Comparison of ENCODE assay signal across 19 cellular contexts in the genomic region with DNA sequence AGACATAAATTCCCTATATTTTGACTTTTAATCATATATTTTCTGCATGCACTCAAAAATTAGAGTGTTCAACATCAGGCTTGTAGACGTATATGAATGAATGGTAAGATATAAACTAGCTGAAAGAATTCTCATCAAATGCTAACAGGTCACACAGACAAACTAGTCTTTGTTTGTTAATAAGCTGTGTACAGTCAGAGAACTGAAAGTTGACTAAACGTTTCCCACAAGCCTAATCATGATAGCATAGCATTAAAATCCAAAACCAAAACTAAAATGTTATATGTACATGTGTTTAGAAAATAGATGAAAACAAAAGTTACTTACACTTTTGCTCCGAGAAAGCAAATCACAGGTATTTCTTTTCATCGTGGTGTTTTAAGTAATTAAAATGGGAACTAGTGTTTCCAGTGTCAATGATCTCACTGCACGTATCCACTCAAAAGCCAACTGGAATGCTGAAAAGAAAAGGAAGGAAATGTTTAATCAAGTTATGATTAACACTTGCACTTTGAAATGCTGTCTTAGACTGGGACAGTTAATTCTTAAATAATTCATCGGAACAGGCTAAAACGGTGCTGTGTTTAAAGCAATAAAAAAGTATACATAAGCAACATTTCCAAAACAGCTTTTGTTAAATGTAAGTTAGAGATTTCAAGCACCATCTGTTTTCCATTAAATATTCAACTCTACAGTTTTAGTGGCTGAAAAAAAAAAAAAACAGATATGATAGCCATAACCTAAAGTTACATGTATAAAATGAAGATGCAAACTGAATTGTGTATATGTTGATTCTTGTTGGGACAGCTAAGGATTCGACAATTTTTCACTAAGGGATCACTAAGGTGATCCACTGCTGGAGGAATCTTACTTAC.
DNase-seq lines count a peak whose midpoint lies in the region; ATAC-seq, FAIRE-seq and TF ChIP-seq lines count a peak whose summit lies in the region.
"Had no signal": no experiment of that assay in that cellular context is flagged by ENCODE, and none has a peak within 500 bp of the region (broad histone marks: within the 10 kb centered on the region; RNA-seq: fewer than 3 reads in every experiment).

No MANE protein-coding gene starts in this region.

- intact Hi-C loops in GM12878 (cut with micrococcal nuclease; ENCODE audit: unreplicated experiment) = no loop called here
- intact Hi-C loops in lower lobe of right lung (cut with DNase I) = no loop called here
- intact Hi-C loops in adrenal gland (cut with DNase I) = no loop called here

- no peak overlapping the region for H3K9ac ChIP-seq in GM12878 (ENCODE audit: control insufficient read depth, insufficient read depth, low read length)

- SMC1A ChIA-PET in GM12878 (lab: Charles Lee; ENCODE audit: uncharacterized antibody, unreplicated experiment) = interaction anchor here (0.9 kb wide), 1 partner anchor 71 kb away, joined by 3 read pairs; no protein-coding TSS in a partner anchor

- peak in 1 of 2 experiments; percentile 22; a peak in 1 of 4 replicates for TF ChIP-seq EP300 in GM12878 (IDR thresholded peaks at IDR 0.05; ENCODE audit: borderline replicate concordance in 1 of 2, control insufficient read depth in 1 of 2, low read depth in 2 of 2, low read length in 2 of 2)

- TF ChIP-seq CTCF in GM12878 (IDR thresholded peaks at IDR 0.05 in 2 of 3, conservative IDR thresholded peaks at IDR 0.05 in 1 of 3; ENCODE audit: control insufficient read depth in 2 of 3, extremely low read depth in 1 of 3, insufficient read depth in 1 of 3, low read depth in 3 of 3, low read length in 3 of 3) = no peak
- no peak for TF ChIP-seq CTCF in lower lobe of right lung (IDR thresholded peaks at IDR 0.05)
- TF ChIP-seq CTCF in brain microvascular endothelial cell (IDR thresholded peaks at IDR 0.05; ENCODE audit: low read depth, low read length, missing control alignments) = no peak
- TF ChIP-seq CTCF in adrenal gland (IDR thresholded peaks at IDR 0.05) = no peak

- H3K36me3 ChIP-seq in GM12878 (ENCODE audit: control insufficient read depth in 2 of 2, insufficient read depth in 2 of 2, low read length in 1 of 2) (no peaks in the 10 kb centered on the region), lower lobe of right lung (no peaks in the 10 kb centered on the region), brain microvascular endothelial cell (replicated peaks) (no peaks in the 10 kb centered on the region), adrenal gland (replicated peaks in 1 of 2) (no peaks in the 10 kb centered on the region)
- H3K36me3 ChIP-seq: right lobe of liver had no signal

- RAD21 ChIA-PET in GM12878 (lab: Charles Lee; ENCODE audit: unreplicated experiment) = no interaction called here

- no peaks in the 10 kb centered on the region for H4K20me1 ChIP-seq in GM12878 (ENCODE audit: control insufficient read depth, insufficient read depth)

- no peak for TF ChIP-seq RAD21 in GM12878 (IDR thresholded peaks at IDR 0.05; ENCODE audit: insufficient read depth, low read depth, low read length)

- no peak overlapping the region for H3K27ac ChIP-seq in GM12878 (ENCODE audit: control insufficient read depth, insufficient read depth)
- peak overlapping the region; percentile 46 for H3K27ac ChIP-seq in lower lobe of right lung
- H3K27ac ChIP-seq in brain microvascular endothelial cell = no peak overlapping the region
- H3K27ac ChIP-seq in adrenal gland = no peak overlapping the region
- H3K27ac ChIP-seq: right lobe of liver had no signal

- no peaks in the 10 kb centered on the region for H3K79me2 ChIP-seq in GM12878 (ENCODE audit: control insufficient read depth, insufficient read depth, low read length)

- H3K4me1 ChIP-seq in GM12878 (ENCODE audit: control insufficient read depth, insufficient read depth, low read length) (no peaks in the 10 kb centered on the region), lower lobe of right lung (no peaks in the 10 kb centered on the region), adrenal gland (replicated peaks in 1 of 2) (no peaks in the 10 kb centered on the region)
- H3K4me1 ChIP-seq: right lobe of liver had no signal

- POLR2A ChIA-PET in GM12878 (lab: Charles Lee) = no interaction called here

- BruUV-seq in GM12878 (replicated peaks; lab: Mats Ljungman, UMichigan) = no TSS peak

- FAIRE-seq in GM12878 (lab: Jason Lieb, UNC) = no peak
- FAIRE-seq: HTR-8/SVneo had no signal

- DNase-seq in EL (peak; percentile 4), GM12878 (ENCODE audit: low read depth, low spot score) (no peak), lower lobe of right lung (no peak), brain microvascular endothelial cell (no peak), adrenal gland (no peak), T-helper 9 cell (no peak)
- DNase-seq: activated CD4-positive, alpha-beta memory T cell treated with anti-CD3 and anti-CD28 coated beads, Interleukin-2, amount 10 ng/mL, durations not matched to agents 7 days and 5 days; activated naive CD8-positive, alpha-beta T cell treated with anti-CD3 and anti-CD28 coated beads for 36 hours; activated T-cell treated with anti-CD3 and anti-CD28 coated beads, Interleukin-2, amount 50 U/mL, for 4 hours; H9; NCI-H1417 treated with DMSO at 0.1 percent for 48 hours; nucleus accumbens; right lobe of liver; RPMI8226; T-helper 1 cell had no signal

- H3K27me3 ChIP-seq in GM12878 (replicated peaks in 1 of 2; ENCODE audit: control insufficient read depth in 2 of 2, insufficient read depth in 2 of 2, low read length in 1 of 2) = no peaks in the 10 kb centered on the region
- no peaks in the 10 kb centered on the region for H3K27me3 ChIP-seq in lower lobe of right lung (ENCODE audit: low read depth)
- H3K27me3 ChIP-seq in brain microvascular endothelial cell (replicated peaks) = no peaks in the 10 kb centered on the region
- no peaks in the 10 kb centered on the region for H3K27me3 ChIP-seq in adrenal gland
- H3K27me3 ChIP-seq: right lobe of liver had no signal

- H3K4me2 ChIP-seq in GM12878 (ENCODE audit: control insufficient read depth, insufficient read depth) = no peak overlapping the region

- CTCF ChIA-PET in GM12878 (lab: Yijun Ruan, JAX) = interaction anchor here (0.6 to 1.4 kb wide), 2 partner anchors 375 to 679 kb away, joined by 3 read pairs; no protein-coding TSS in a partner anchor

- H3K4me3 ChIP-seq in GM12878 = no peak overlapping the region
- H3K4me3 ChIP-seq in lower lobe of right lung = peak overlapping the region; percentile 30
- no peak overlapping the region for H3K4me3 ChIP-seq in brain microvascular endothelial cell (ENCODE audit: low read depth, low read length)
- no peak overlapping the region for H3K4me3 ChIP-seq in adrenal gland
- H3K4me3 ChIP-seq: right lobe of liver had no signal

- H3K9me3 ChIP-seq in GM12878 (replicated peaks; ENCODE audit: control insufficient read depth, insufficient read depth, low read length) = no peaks in the 10 kb centered on the region
- H3K9me3 ChIP-seq in lower lobe of right lung = no peaks in the 10 kb centered on the region
- no peaks in the 10 kb centered on the region for H3K9me3 ChIP-seq in adrenal gland (replicated peaks in 1 of 3)
- H3K9me3 ChIP-seq: right lobe of liver had no signal

- no peak overlapping the region for H2AFZ ChIP-seq in GM12878 (ENCODE audit: control insufficient read depth, low read depth, low read length)

- TF ChIP-seq POLR2A in GM12878 (IDR thresholded peaks at IDR 0.05; ENCODE audit: low read depth, low read length) (no peak), adrenal gland (IDR thresholded peaks at IDR 0.05) (no peak)

- ATAC-seq in HG03025 (IDR thresholded peaks at IDR 0.05; ENCODE audit: low FRiP score, unreplicated experiment) (peak; percentile 55), GM12878 (peak; percentile 81), lower lobe of right lung (peak in 1 of 2 donors; percentile 60), HG02759 (IDR thresholded peaks at IDR 0.05; ENCODE audit: unreplicated experiment) (no peak)
- ATAC-seq: activated T-cell treated with anti-CD3 and anti-CD28 coated beads, Interleukin-2, amount 50 U/mL, for 4 hours; right lobe of liver; WTC11 had no signal

- WGBS in GM12878 (ENCODE audit: insufficient coverage, insufficient replicate concordance, low lambda C conversion rate, missing lambda C conversion rate) = 62% methylated on average over 8 of the region's 8 CpGs
- 45 to 56% (median 53%) methylated on average over 8 of the region's 8 CpGs for WGBS in adrenal gland, 4 donors

- in situ Hi-C loops in GM12878 (cut with MboI) = no loop called here
- in situ Hi-C loops in brain microvascular endothelial cell (cut with HindIII; ENCODE audit: low pct_ligation_motif_present, low sequenced_read_pairs) = no loop called here

TF ChIP-seq in GM12878, 131 proteins besides CTCF, POLR2A, EP300 and RAD21 (continues in another document):
- no peak for TF ChIP-seq PAX5 (IDR thresholded peaks at IDR 0.05; ENCODE audit: borderline replicate concordance, low read depth, low read length)
- TF ChIP-seq MTA2 (IDR thresholded peaks at IDR 0.05; ENCODE audit: low read depth) = peak; percentile 59
- no peak for TF ChIP-seq ELK1 (IDR thresholded peaks at IDR 0.05; ENCODE audit: low read depth, low read length)
- TF ChIP-seq, protein P1, sequence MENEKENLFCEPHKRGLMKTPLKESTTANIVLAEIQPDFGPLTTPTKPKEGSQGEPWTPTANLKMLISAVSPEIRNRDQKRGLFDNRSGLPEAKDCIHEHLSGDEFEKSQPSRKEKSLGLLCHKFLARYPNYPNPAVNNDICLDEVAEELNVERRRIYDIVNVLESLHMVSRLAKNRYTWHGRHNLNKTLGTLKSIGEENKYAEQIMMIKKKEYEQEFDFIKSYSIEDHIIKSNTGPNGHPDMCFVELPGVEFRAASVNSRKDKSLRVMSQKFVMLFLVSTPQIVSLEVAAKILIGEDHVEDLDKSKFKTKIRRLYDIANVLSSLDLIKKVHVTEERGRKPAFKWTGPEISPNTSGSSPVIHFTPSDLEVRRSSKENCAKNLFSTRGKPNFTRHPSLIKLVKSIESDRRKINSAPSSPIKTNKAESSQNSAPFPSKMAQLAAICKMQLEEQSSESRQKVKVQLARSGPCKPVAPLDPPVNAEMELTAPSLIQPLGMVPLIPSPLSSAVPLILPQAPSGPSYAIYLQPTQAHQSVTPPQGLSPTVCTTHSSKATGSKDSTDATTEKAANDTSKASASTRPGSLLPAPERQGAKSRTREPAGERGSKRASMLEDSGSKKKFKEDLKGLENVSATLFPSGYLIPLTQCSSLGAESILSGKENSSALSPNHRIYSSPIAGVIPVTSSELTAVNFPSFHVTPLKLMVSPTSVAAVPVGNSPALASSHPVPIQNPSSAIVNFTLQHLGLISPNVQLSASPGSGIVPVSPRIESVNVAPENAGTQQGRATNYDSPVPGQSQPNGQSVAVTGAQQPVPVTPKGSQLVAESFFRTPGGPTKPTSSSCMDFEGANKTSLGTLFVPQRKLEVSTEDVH (IDR thresholded peaks at IDR 0.05; ENCODE audit: low read depth, partially characterized antibody) = no peak
